9 cellular contexts compared by ENCODE assay signal in genomic region chr20:3777726-3778629, GRCh38. TPM values are rescaled to one million over a fixed set of nuclear protein-coding genes. Genes with fewer than 3 reads are reported as not detected.
DNase-seq lines count a peak whose midpoint lies in the region; ATAC-seq and TF ChIP-seq lines count a peak whose summit lies in the region.
"Had no signal": no experiment of that assay in that cellular context is flagged by ENCODE, and none has a peak within 500 bp of the region (broad histone marks: within the 10 kb centered on the region; RNA-seq: fewer than 3 reads in every experiment).

No MANE protein-coding gene starts in this region.

- H3K4me3 Mint-ChIP-seq in immature natural killer cell: peak overlapping the region; percentile 53 to 84 (median 79)

- H3K27me3 Mint-ChIP-seq in immature natural killer cell (ENCODE audit: low read depth in 3 of 3): peaks cover 0 to 6% (median 2%) of the 10 kb centered on the region in 3 donors

- in situ Hi-C loops in brain microvascular endothelial cell (cut with HindIII; ENCODE audit: low pct_ligation_motif_present, low sequenced_read_pairs): no loop called here

- peak overlapping the region; percentile 58 for H3K4me3 ChIP-seq in brain microvascular endothelial cell (ENCODE audit: low read depth, low read length)

- no peaks in the 10 kb centered on the region for H3K9me3 Mint-ChIP-seq in immature natural killer cell

- H3K27me3 ChIP-seq in brain microvascular endothelial cell (replicated peaks): peaks cover 8% of the 10 kb centered on the region

- no peaks in the 10 kb centered on the region for H3K36me3 ChIP-seq in brain microvascular endothelial cell (replicated peaks)

- peaks cover 28 to 42% of the 10 kb centered on the region in 2 donors for H3K4me1 Mint-ChIP-seq in immature natural killer cell

- ATAC-seq in activated CD4-positive, CD25-positive, alpha-beta regulatory T cell treated with anti-CD3 and anti-CD28 coated beads, Interleukin-2, amount 50 U/mL, for 24 hours: peak; percentile 71 to 74
- no peak for ATAC-seq in GM21381 (IDR thresholded peaks at IDR 0.05; ENCODE audit: unreplicated experiment)

- no peaks in the 10 kb centered on the region for H3K36me3 Mint-ChIP-seq in immature natural killer cell

- no peak for DNase-seq in activated CD4-positive, CD25-positive, alpha-beta regulatory T cell (lab: John Stamatoyannopoulos, UW)
- DNase-seq in RPMI8226 (peak; percentile 50), brain microvascular endothelial cell (peak; percentile 11), immature natural killer cell (peak; percentile 31 to 41 (median 39)), SHP77 treated with DMSO at 0.1 percent for 48 hours (lab: John Stamatoyannopoulos, UW) (no peak)
- peak in 2 of 3 donors; percentile 47 to 55 for DNase-seq in stimulated activated CD4-positive, alpha-beta T cell treated with anti-CD3 and anti-CD28 coated beads, Interleukin-12 subunit alpha, Interleukin-12 subunit beta, amount 100 ng/mL, for 48 hours (ENCODE audit: low read depth in 2 of 3, low spot score in 1 of 3)
- DNase-seq: DND-41 had no signal

- H3K27ac ChIP-seq in brain microvascular endothelial cell: no peak overlapping the region

- peak overlapping the region in 1 of 6 donors; percentile 35 for H3K27ac Mint-ChIP-seq in immature natural killer cell

- no peak for TF ChIP-seq CTCF in brain microvascular endothelial cell (IDR thresholded peaks at IDR 0.05; ENCODE audit: low read depth, low read length, missing control alignments)

RNA-seq across cellular contexts. Expression of gene SPEF1, which starts 3.3 kb away (rescaled TPM):
- not detected for polyA plus RNA-seq in immature natural killer cell

RNA-seq across cellular contexts. Expression of gene CENPB, which starts 8.6 kb away (rescaled TPM):
- 1 to 10 TPM; 1.0 to 1.7 (median 1.1) TPM for polyA plus RNA-seq in immature natural killer cell

RNA-seq across cellular contexts. Expression of gene ADISSP, which starts 10.4 kb away (rescaled TPM):
- 10 to 100 TPM; 16.4 to 27.5 (median 16.6) TPM for polyA plus RNA-seq in immature natural killer cell

RNA-seq across cellular contexts. Expression of gene CDC25B, which starts 18.1 kb away (rescaled TPM):
- 10 to 100 TPM; 25.3 to 42.0 (median 29.0) TPM for polyA plus RNA-seq in immature natural killer cell

RNA-seq across cellular contexts. Expression of gene AP5S1, which starts 42.4 kb away (rescaled TPM):
- 10 to 100 TPM; 16.3 to 23.1 (median 17.4) TPM for polyA plus RNA-seq in immature natural killer cell

Comparison
In these comparisons a context has a peak if more than half of its experiments do, and no peak if none do; other contexts are left out.
1. DNase-seq: peak in RPMI8226 (single experiment), brain microvascular endothelial cell (single experiment), immature natural killer cell (3 of 3) and stimulated activated CD4-positive, alpha-beta T cell treated with anti-CD3 and anti-CD28 coated beads, Interleukin-12 subunit alpha, Interleukin-12 subunit beta, amount 100 ng/mL, for 48 hours (2 of 3); none in activated CD4-positive, CD25-positive, alpha-beta regulatory T cell (0 of 4) and SHP77 treated with DMSO at 0.1 percent for 48 hours (single experiment).